Comparison of ENCODE assay signal across 9 cellular contexts in the genomic region with DNA sequence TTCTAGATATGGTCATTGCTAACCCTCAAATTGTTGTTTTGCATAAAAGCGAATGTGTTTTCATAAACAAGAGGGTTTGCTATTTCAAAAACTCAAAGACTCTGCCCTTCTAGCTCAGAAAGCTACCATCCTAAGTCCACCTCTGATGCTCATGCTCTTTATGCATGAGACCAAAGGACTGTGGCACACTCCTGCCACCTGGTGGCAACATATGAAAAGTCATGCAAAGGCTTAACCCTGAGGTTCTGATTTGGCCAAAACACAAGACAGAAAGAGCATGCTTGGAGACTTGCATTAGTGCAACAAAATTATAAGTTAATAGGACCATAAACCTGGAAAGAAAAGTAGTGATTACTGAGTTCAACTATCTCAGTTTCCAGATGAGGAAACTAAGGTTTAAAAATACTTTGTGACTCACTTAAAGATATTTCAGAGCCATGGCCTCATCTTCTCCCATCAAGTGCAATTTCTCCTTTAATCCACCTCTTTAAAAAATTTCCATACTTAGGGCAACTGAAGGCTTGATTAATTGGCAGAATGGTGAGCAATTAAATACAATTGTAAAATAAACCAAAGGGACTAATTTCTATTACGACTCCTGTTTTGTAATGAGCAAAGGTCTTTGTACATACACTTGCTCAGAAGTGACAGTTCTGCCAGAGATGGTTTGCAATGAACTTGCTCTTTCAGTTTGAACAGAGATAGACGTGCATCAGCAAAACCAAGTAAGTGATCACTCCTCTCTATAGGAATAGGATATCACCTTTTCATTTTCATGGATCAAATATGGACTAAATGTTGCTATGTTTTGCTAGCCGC.
DNase-seq lines count a peak whose midpoint lies in the region; TF ChIP-seq lines count a peak whose summit lies in the region.
"Had no signal": no experiment of that assay in that cellular context is flagged by ENCODE, and none has a peak within 500 bp of the region (broad histone marks: within the 10 kb centered on the region; RNA-seq: fewer than 3 reads in every experiment).

No MANE protein-coding gene starts in this region.

- H3K36me3 ChIP-seq in HEK293 (ENCODE audit: control insufficient read depth in 2 of 2, insufficient read depth in 1 of 2, low read length in 2 of 2), result no peaks in the 10 kb centered on the region
- no peaks in the 10 kb centered on the region for H3K36me3 ChIP-seq in MG63
- H3K36me3 ChIP-seq in SJCRH30, result no peaks in the 10 kb centered on the region

- H3K27me3 ChIP-seq in MG63, result no peaks in the 10 kb centered on the region
- no peaks in the 10 kb centered on the region for H3K27me3 ChIP-seq in SJCRH30

- H3K4me3 Mint-ChIP-seq in glutamatergic neuron (ENCODE audit: unreplicated experiment) (no peak overlapping the region), progenitor cell of endocrine pancreas (ENCODE audit: low read depth) (no peak overlapping the region)
- H3K4me3 Mint-ChIP-seq: stimulated activated naive CD8-positive, alpha-beta T cell treated with anti-CD3 and anti-CD28 coated beads, Interleukin-15, Interleukin-2, amounts not matched to agents 100 ng/mL and 50 ng/mL, for 24 hours had no signal

- no peaks in the 10 kb centered on the region for H3K27me3 Mint-ChIP-seq in glutamatergic neuron (ENCODE audit: unreplicated experiment)
- no peaks in the 10 kb centered on the region for H3K27me3 Mint-ChIP-seq in progenitor cell of endocrine pancreas

- CTCF ChIA-PET in HEK293 (lab: Yijun Ruan, JAX), result interaction anchor here (0.6 to 2.2 kb wide), 25 partner anchors 10 to 1290 kb away, joined by 3 to 8 read pairs (median 3); no protein-coding TSS in a partner anchor

- no peaks in the 10 kb centered on the region for H3K9me3 ChIP-seq in HEK293 (ENCODE audit: control insufficient read depth, insufficient read depth, low read depth, low read length)
- H3K9me3 ChIP-seq in MG63, result no peaks in the 10 kb centered on the region
- H3K9me3 ChIP-seq in SJCRH30 (replicated peaks), result no peaks in the 10 kb centered on the region

- H3K4me1 ChIP-seq in HEK293 (ENCODE audit: control insufficient read depth, insufficient read depth, low read length) (no peaks in the 10 kb centered on the region), SJCRH30 (no peaks in the 10 kb centered on the region)

- H3K4me1 Mint-ChIP-seq in glutamatergic neuron (ENCODE audit: low read depth, unreplicated experiment), result peaks cover 35% of the 10 kb centered on the region
- peaks cover 5% of the 10 kb centered on the region for H3K4me1 Mint-ChIP-seq in progenitor cell of endocrine pancreas (ENCODE audit: low read depth)

- H3K4me3 ChIP-seq in HEK293 (ENCODE audit: low read depth, low read length) (no peak overlapping the region), MG63 (no peak overlapping the region), SJCRH30 (no peak overlapping the region)

- TF ChIP-seq CTCF in GM12872 (IDR thresholded peaks at IDR 0.05; ENCODE audit: insufficient read depth, low read depth, low read length), result peak; percentile 90
- TF ChIP-seq CTCF in HEK293 (tag by site-specific recombination; IDR thresholded peaks at IDR 0.05), result 0 out of 2 replicates have a peak, but pooled peaks have one; percentile 11
- peak; percentile 91 for TF ChIP-seq CTCF in glutamatergic neuron (IDR thresholded peaks at IDR 0.05; ENCODE audit: partially characterized antibody, unreplicated experiment)
- peak; percentile 95 for TF ChIP-seq CTCF in progenitor cell of endocrine pancreas (IDR thresholded peaks at IDR 0.05; ENCODE audit: unreplicated experiment)

- DNase-seq in MG63, result peak; percentile 52
- peak; percentile 64 to 89 for DNase-seq in SJCRH30
- peak; percentile 60 for DNase-seq in activated naive CD4-positive, alpha-beta T cell treated with anti-CD3 and anti-CD28 coated beads, Interleukin-2, amount 50 U/mL, for 16 hours
- DNase-seq in glutamatergic neuron, result peak; percentile 82
- peak; percentile 64 for DNase-seq in progenitor cell of endocrine pancreas (ENCODE audit: low spot score, unreplicated experiment)
- DNase-seq in OCI-M2 (lab: John Stamatoyannopoulos, UW; ENCODE audit: unreplicated experiment), result no peak

- POLR2A ChIA-PET in HEK293 (lab: Yijun Ruan, JAX), result no interaction called here

- H3K27ac Mint-ChIP-seq in glutamatergic neuron (ENCODE audit: unreplicated experiment), result peak overlapping the region; percentile 39
- no peak overlapping the region for H3K27ac Mint-ChIP-seq in progenitor cell of endocrine pancreas
- H3K27ac Mint-ChIP-seq: stimulated activated naive CD8-positive, alpha-beta T cell treated with anti-CD3 and anti-CD28 coated beads, Interleukin-15, Interleukin-2, amounts not matched to agents 100 ng/mL and 50 ng/mL, for 24 hours had no signal

- no peaks in the 10 kb centered on the region for H3K36me3 Mint-ChIP-seq in glutamatergic neuron (ENCODE audit: unreplicated experiment)
- H3K36me3 Mint-ChIP-seq in progenitor cell of endocrine pancreas (ENCODE audit: insufficient read depth), result no peaks in the 10 kb centered on the region

- H3K9me3 Mint-ChIP-seq in glutamatergic neuron (ENCODE audit: unreplicated experiment), result peaks cover 5% of the 10 kb centered on the region
- H3K9me3 Mint-ChIP-seq in progenitor cell of endocrine pancreas (ENCODE audit: low read depth), result no peaks in the 10 kb centered on the region
- H3K9me3 Mint-ChIP-seq: stimulated activated naive CD8-positive, alpha-beta T cell treated with anti-CD3 and anti-CD28 coated beads, Interleukin-15, Interleukin-2, amounts not matched to agents 100 ng/mL and 50 ng/mL, for 24 hours had no signal

- H3K27ac ChIP-seq in HEK293 (ENCODE audit: extremely low read depth, low read depth, low read length) (no peak overlapping the region), SJCRH30 (no peak overlapping the region)

TF ChIP-seq in HEK293, 187 proteins besides CTCF, POLR2A, EP300 and RAD21:
- TF ChIP-seq ZNF140 (tag by site-specific recombination; IDR thresholded peaks at IDR 0.05) (no peak), ZNF654 (tag by site-specific recombination; IDR thresholded peaks at IDR 0.05; ENCODE audit: low read depth) (peak; percentile 63)
- TF ChIP-seq, protein P1, sequence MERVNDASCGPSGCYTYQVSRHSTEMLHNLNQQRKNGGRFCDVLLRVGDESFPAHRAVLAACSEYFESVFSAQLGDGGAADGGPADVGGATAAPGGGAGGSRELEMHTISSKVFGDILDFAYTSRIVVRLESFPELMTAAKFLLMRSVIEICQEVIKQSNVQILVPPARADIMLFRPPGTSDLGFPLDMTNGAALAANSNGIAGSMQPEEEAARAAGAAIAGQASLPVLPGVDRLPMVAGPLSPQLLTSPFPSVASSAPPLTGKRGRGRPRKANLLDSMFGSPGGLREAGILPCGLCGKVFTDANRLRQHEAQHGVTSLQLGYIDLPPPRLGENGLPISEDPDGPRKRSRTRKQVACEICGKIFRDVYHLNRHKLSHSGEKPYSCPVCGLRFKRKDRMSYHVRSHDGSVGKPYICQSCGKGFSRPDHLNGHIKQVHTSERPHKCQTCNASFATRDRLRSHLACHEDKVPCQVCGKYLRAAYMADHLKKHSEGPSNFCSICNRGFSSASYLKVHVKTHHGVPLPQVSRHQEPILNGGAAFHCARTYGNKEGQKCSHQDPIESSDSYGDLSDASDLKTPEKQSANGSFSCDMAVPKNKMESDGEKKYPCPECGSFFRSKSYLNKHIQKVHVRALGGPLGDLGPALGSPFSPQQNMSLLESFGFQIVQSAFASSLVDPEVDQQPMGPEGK (tag by site-specific recombination; IDR thresholded peaks at IDR 0.05), result no peak

Comparison
In these comparisons a context has a peak if more than half of its experiments do, and no peak if none do; other contexts are left out.
1. CTCF ChIP-seq: peak in every context shown above with its lines; median percentile 95 in progenitor cell of endocrine pancreas; 91 in glutamatergic neuron; 90 in GM12872; 11 in HEK293.